Comparison of ENCODE assay signal across 24 cellular contexts in genomic region chr20:59584278-59584925, GRCh38. TPM values are rescaled to one million over a fixed set of nuclear protein-coding genes. Genes with fewer than 3 reads are reported as not detected.
DNase-seq lines count a peak whose midpoint lies in the region; ATAC-seq, FAIRE-seq and TF ChIP-seq lines count a peak whose summit lies in the region.
"Had no signal": no experiment of that assay in that cellular context is flagged by ENCODE, and none has a peak within 500 bp of the region (broad histone marks: within the 10 kb centered on the region; RNA-seq: fewer than 3 reads in every experiment).

No MANE protein-coding gene starts in this region.

- in situ Hi-C loops in HepG2 (cut with HindIII; ENCODE audit: extremely low pct_ligation_motif_present, low pct_unique_long_range_greater_than_20kb), result no loop called here

- TF ChIP-seq CTCF in HepG2 (CRISPR knock-in tag; IDR thresholded peaks at IDR 0.05) (no peak), spleen (IDR thresholded peaks at IDR 0.05 in 8 of 11, conservative IDR thresholded peaks at IDR 0.05 in 3 of 11) (no peak)

- H2AFZ ChIP-seq in HepG2 (ENCODE audit: low read length), result no peak overlapping the region

- H3K79me2 ChIP-seq in HepG2 (ENCODE audit: insufficient read depth, low read length), result no peaks in the 10 kb centered on the region

- DNase-seq in HepG2 (ENCODE audit: low spot score) (no peak), spleen (peak; percentile 30), NCI-H187 (lab: John Stamatoyannopoulos, UW) (no peak)
- DNase-seq: 8988T; Calu3; CD8-positive, alpha-beta memory T cell; DMS153; HFFc6; KG1; NCI-H1105 treated with DMSO at 0.1 percent for 48 hours; NCI-H1694; NCI-H2081 treated with DMSO at 0.1 percent for 48 hours; NCI-H2171 treated with DMSO at 0.1 percent for 48 hours; NCI-H526; Peyer's patch had no signal

- H3K27me3 ChIP-seq in BLaER1 (no peaks in the 10 kb centered on the region), HepG2 (ENCODE audit: control insufficient read depth in 1 of 2, insufficient read depth in 2 of 2, low read length in 2 of 2) (peaks cover 8 to 95% of the 10 kb centered on the region in 2 experiments), spleen (replicated peaks in 1 of 7) (peaks cover 0 to 44% (median 0%) of the 10 kb centered on the region in 7 donors)
- H3K27me3 ChIP-seq: Peyer's patch had no signal

- H4K20me1 ChIP-seq in BLaER1 (peaks cover 6% of the 10 kb centered on the region; the same call in 1 of the 2 replicates), HepG2 (ENCODE audit: insufficient read depth, low read length) (no peaks in the 10 kb centered on the region; the same call in 1 of the 2 replicates)

- H3K36me3 ChIP-seq in BLaER1, result peaks cover 65% of the 10 kb centered on the region
- H3K36me3 ChIP-seq in KOPT-K1 (ENCODE audit: insufficient read depth, low read length), result peaks cover 17% of the 10 kb centered on the region
- no peaks in the 10 kb centered on the region for H3K36me3 ChIP-seq in HepG2 (replicated peaks in 1 of 2; ENCODE audit: control insufficient read depth in 1 of 2, insufficient read depth in 2 of 2, low read length in 2 of 2)
- no peaks in the 10 kb centered on the region for H3K36me3 ChIP-seq in spleen
- H3K36me3 ChIP-seq: Peyer's patch, SJSA1 had no signal

- H3K4me3 ChIP-seq in BLaER1 (peak overlapping the region; percentile 90), HepG2 (replicated peaks in 1 of 3; ENCODE audit: insufficient read depth in 1 of 3, low read depth in 2 of 3, low read length in 3 of 3) (no peak overlapping the region), spleen (no peak overlapping the region)
- H3K4me3 ChIP-seq: Peyer's patch, SJSA1 had no signal

- intact Hi-C loops in HepG2 (cut with micrococcal nuclease; ENCODE audit: unreplicated experiment), result no loop called here
- intact Hi-C loops in spleen (cut with DNase I; ENCODE audit: low total_unique reads), result no loop called here

- no TSS peak for BruUV-seq in HepG2 (replicated peaks; lab: Mats Ljungman, UMichigan)

- H3K27ac ChIP-seq in BLaER1, result peak overlapping the region; percentile 96
- H3K27ac ChIP-seq in KOPT-K1 (ENCODE audit: low read depth, low read length, poor library complexity, severe bottlenecking), result peak overlapping the region; percentile 97
- no peak overlapping the region for H3K27ac ChIP-seq in HepG2 (ENCODE audit: extremely low read length, insufficient read depth, low read length)
- H3K27ac ChIP-seq in spleen, result no peak overlapping the region
- H3K27ac ChIP-seq: C4-2B, Peyer's patch, SJSA1 had no signal

- ATAC-seq in HepG2 (no peak), HG02870 (IDR thresholded peaks at IDR 0.05; ENCODE audit: unreplicated experiment) (no peak), GM21619 (IDR thresholded peaks at IDR 0.05; ENCODE audit: unreplicated experiment) (no peak)

- POLR2A ChIA-PET in HepG2 (lab: Yijun Ruan, JAX), result no interaction called here

- H3K9me3 ChIP-seq in BLaER1, result no peaks in the 10 kb centered on the region
- H3K9me3 ChIP-seq in KOPT-K1 (ENCODE audit: insufficient read depth, low read length, poor library complexity, severe bottlenecking), result no peaks in the 10 kb centered on the region
- H3K9me3 ChIP-seq in HepG2 (ENCODE audit: low read length), result no peaks in the 10 kb centered on the region
- peaks cover 0 to 6% (median 0%) of the 10 kb centered on the region in 8 donors for H3K9me3 ChIP-seq in spleen
- H3K9me3 ChIP-seq: Peyer's patch, SJSA1 had no signal

- WGBS in HepG2 (ENCODE audit: low lambda C conversion rate), result 32% methylated on average over 15 of the region's 15 CpGs
- 86 to 93% (median 88%) methylated on average over 15 of the region's 15 CpGs for WGBS in spleen, 5 donors

- no peak for TF ChIP-seq EP300 in HepG2 (IDR thresholded peaks at IDR 0.05; ENCODE audit: low read depth in 2 of 2, low read length in 2 of 2)
- no peak for TF ChIP-seq EP300 in HepG2 (CRISPR knock-in tag; IDR thresholded peaks at IDR 0.05; ENCODE audit: borderline replicate concordance)

- TF ChIP-seq POLR2A in HepG2 (IDR thresholded peaks at IDR 0.05; ENCODE audit: insufficient read depth in 1 of 2, low read depth in 2 of 2, low read length in 2 of 2) (no peak), spleen (IDR thresholded peaks at IDR 0.05) (no peak)

- H3K4me2 ChIP-seq in BLaER1, result peak overlapping the region; percentile 99
- H3K4me2 ChIP-seq in HepG2 (ENCODE audit: low read depth, low read length), result no peak overlapping the region

- peaks cover 85% of the 10 kb centered on the region for H3K4me1 ChIP-seq in BLaER1
- H3K4me1 ChIP-seq in HepG2 (ENCODE audit: insufficient read depth, low read length), result 0 out of 2 replicates have a peak, but pooled peaks cover 5% of the 10 kb centered on the region
- H3K4me1 ChIP-seq in spleen, result peaks cover 0 to 46% (median 4%) of the 10 kb centered on the region in 6 donors
- H3K4me1 ChIP-seq: Peyer's patch, SJSA1 had no signal

- H3K9ac ChIP-seq in BLaER1 (peak overlapping the region; percentile 96), HepG2 (ENCODE audit: insufficient read depth, low read depth, low read length) (no peak overlapping the region)

- no peak for TF ChIP-seq RAD21 in HepG2 (CRISPR knock-in tag; IDR thresholded peaks at IDR 0.05)

- CTCF ChIA-PET in HepG2 (lab: Yijun Ruan, JAX; ENCODE audit: low intra/inter-chr PET ratio, low total read pairs), result no interaction called here

- FAIRE-seq in HepG2 (lab: Jason Lieb, UNC), result no peak
- FAIRE-seq: G401.6, GM18507, H54 had no signal

TF ChIP-seq in HepG2, 621 proteins besides CTCF, POLR2A, EP300 and RAD21 (continues in another document):
- no peak for TF ChIP-seq SIX4 (CRISPR knock-in tag; IDR thresholded peaks at IDR 0.05)
- TF ChIP-seq RAD51 (IDR thresholded peaks at IDR 0.05; ENCODE audit: borderline replicate concordance), result peak; percentile 37; the same call in 1 of the 2 replicates
- TF ChIP-seq BRCA1 (CRISPR knock-in tag; IDR thresholded peaks at IDR 0.05), result no peak
- TF ChIP-seq, protein P1, sequence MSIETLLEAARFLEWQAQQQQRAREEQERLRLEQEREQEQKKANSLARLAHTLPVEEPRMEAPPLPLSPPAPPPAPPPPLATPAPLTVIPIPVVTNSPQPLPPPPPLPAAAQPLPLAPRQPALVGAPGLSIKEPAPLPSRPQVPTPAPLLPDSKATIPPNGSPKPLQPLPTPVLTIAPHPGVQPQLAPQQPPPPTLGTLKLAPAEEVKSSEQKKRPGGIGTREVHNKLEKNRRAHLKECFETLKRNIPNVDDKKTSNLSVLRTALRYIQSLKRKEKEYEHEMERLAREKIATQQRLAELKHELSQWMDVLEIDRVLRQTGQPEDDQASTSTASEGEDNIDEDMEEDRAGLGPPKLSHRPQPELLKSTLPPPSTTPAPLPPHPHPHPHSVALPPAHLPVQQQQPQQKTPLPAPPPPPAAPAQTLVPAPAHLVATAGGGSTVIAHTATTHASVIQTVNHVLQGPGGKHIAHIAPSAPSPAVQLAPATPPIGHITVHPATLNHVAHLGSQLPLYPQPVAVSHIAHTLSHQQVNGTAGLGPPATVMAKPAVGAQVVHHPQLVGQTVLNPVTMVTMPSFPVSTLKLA (IDR thresholded peaks at IDR 0.05), result peak; percentile 37; the same call in 1 of the 2 replicates
- 0 out of 2 replicates have a peak, but pooled peaks have one; percentile 30 for TF ChIP-seq IKZF1 (IDR thresholded peaks at IDR 0.05)
- 0 out of 2 replicates have a peak, but pooled peaks have one; percentile 7 for TF ChIP-seq NFRKB (IDR thresholded peaks at IDR 0.05)

RNA-seq across cellular contexts. Expression of gene PHACTR3, which starts 19.9 kb away (rescaled TPM):
- not detected in 2 replicates for total RNA-seq in HepG2 (2016; rRNA removed; fragmentation: Illumina TruSeq; extraction: Trizol)
- total RNA-seq in HepG2 (2016; cell fraction: cytosol; rRNA removed; fragmentation: Illumina TruSeq; extraction: Trizol; ENCODE audit: low read depth), result not detected in 2 replicates
- not detected in 2 replicates for total RNA-seq in HepG2 (2016; cell fraction: insoluble cytoplasmic fraction; rRNA removed; fragmentation: Illumina TruSeq; extraction: Trizol)
- not detected in 2 replicates for total RNA-seq in HepG2 (2016; cell fraction: membrane; rRNA removed; fragmentation: Illumina TruSeq; extraction: Trizol)
- not detected in 2 replicates for total RNA-seq in HepG2 (2016; cell fraction: nucleus; rRNA removed; fragmentation: Illumina TruSeq; extraction: Trizol)
- not detected in 2 replicates for polyA plus RNA-seq in HepG2 (2011; rRNA removed)
- not detected in 2 replicates for polyA plus RNA-seq in HepG2 (2011; cell fraction: cytosol; rRNA removed)
- not detected in 2 replicates for polyA plus RNA-seq in HepG2 (2011; cell fraction: nucleus; rRNA removed)
- polyA plus RNA-seq in HepG2 (2012), result not detected in 2 replicates
- not detected in 2 replicates for polyA plus RNA-seq in HepG2 (2016; cell fraction: cytosol; fragmentation: Illumina TruSeq; extraction: Trizol; ENCODE audit: low read depth)
- polyA plus RNA-seq in HepG2 (2016; cell fraction: insoluble cytoplasmic fraction; fragmentation: Illumina TruSeq; extraction: Trizol; ENCODE audit: low read depth), result not detected in 2 replicates
- not detected in 2 replicates for polyA plus RNA-seq in HepG2 (2016; cell fraction: membrane; fragmentation: Illumina TruSeq; extraction: Trizol; ENCODE audit: low read depth)
- not detected in 2 replicates for polyA plus RNA-seq in HepG2 (2016; cell fraction: nucleus; fragmentation: Illumina TruSeq; extraction: Trizol; ENCODE audit: insufficient read depth, low read depth)
- polyA minus RNA-seq in HepG2 (2011; rRNA and poly(A)+ RNA removed; ENCODE audit: low replicate concordance), result not detected in 2 replicates
- not detected in 2 replicates for polyA minus RNA-seq in HepG2 (2011; cell fraction: cytosol; rRNA and poly(A)+ RNA removed)
- not detected in 2 replicates for polyA minus RNA-seq in HepG2 (2011; cell fraction: nucleus; rRNA and poly(A)+ RNA removed)
- 10 to 100 TPM in 4 of 7 donors, 1 to 10 TPM in 3; 7.3 to 15.0 (median 10.1) TPM for total RNA-seq in spleen
- 1 to 10 TPM; 1.4 to 2.6 (median 1.4) TPM for polyA plus RNA-seq in spleen
- total RNA-seq: CD8-positive, alpha-beta memory T cell; HFFc6; SJSA1 had no signal
- polyA plus RNA-seq: CD8-positive, alpha-beta memory T cell had no signal

Comparison
In these comparisons a context has a peak if more than half of its experiments do, and no peak if none do; other contexts are left out.
1. H3K27ac ChIP-seq: peak in BLaER1 (single experiment) and KOPT-K1 (single experiment); none in HepG2 (single experiment) and spleen (0 of 8).
2. RNA of gene PHACTR3, which starts 19.9 kb away (total RNA-seq): 7.3 to 15.0 TPM in spleen; not detected in HepG2; every median in the first group is over 4 times any median in the second.